1 cellular context compared by ENCODE assay signal in the genomic region with DNA sequence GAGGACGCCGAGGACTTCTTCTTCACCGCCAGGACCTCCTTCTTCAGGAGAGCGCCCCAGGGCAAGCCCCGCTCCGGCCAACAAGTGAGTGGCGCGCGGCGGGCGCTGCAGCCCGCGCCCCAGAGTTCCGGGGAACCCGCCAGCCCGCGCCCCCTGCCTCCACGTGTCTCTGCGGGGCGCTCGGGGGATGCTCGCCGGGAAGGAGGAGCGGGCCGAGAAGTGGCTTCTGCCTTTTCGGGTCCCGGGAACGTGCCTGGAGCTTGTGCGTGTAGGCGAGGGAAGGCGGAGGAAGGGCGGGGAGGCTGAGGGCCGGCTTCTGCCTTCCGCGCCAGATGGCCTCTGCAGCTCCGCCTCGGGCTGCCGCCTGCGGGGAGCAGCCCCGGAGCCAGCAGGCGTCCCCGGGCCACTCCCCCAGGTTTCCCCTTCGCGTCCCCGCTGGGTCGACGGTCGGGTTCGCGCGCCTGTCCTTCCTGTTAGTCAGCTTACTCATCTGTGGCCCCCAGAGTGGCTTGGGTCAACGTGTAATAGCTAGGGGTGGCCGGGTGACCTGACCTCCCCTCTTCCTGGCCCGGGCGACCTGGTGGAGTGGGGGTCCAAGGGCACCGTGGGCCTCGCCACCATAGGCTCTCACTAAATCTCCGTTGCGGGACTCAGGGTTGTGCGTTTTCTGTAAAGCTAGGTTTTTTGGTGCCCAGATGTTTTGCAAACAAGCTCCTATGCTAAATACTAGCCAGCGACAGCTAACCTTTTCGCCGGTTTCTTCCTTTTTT.
TF ChIP-seq lines count a peak whose summit lies in the region.

No MANE protein-coding gene starts in this region.

TF ChIP-seq in K562, 482 proteins besides CTCF, POLR2A, EP300 and RAD21 (continued from another document):
- TF ChIP-seq, protein P1, sequence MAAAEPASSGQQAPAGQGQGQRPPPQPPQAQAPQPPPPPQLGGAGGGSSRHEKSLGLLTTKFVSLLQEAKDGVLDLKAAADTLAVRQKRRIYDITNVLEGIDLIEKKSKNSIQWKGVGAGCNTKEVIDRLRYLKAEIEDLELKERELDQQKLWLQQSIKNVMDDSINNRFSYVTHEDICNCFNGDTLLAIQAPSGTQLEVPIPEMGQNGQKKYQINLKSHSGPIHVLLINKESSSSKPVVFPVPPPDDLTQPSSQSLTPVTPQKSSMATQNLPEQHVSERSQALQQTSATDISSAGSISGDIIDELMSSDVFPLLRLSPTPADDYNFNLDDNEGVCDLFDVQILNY (CRISPR knock-in tag; IDR thresholded peaks at IDR 0.05), result no peak
- no peak for TF ChIP-seq ZBED1 (IDR thresholded peaks at IDR 0.05)
- no peak for TF ChIP-seq POLR2H (tag; IDR thresholded peaks at IDR 0.05; ENCODE audit: low read depth)
- TF ChIP-seq PHB (CRISPR knock-in tag; IDR thresholded peaks at IDR 0.05), result no peak
- peak; percentile 61 for TF ChIP-seq RBBP5 (IDR thresholded peaks at IDR 0.05; ENCODE audit: borderline replicate concordance, insufficient read depth, low read length, poor library complexity, severe bottlenecking)
- TF ChIP-seq HDAC1 (IDR thresholded peaks at IDR 0.05), result peak in 1 of 2 experiments; percentile 81; a peak in 2 of 4 replicates
- TF ChIP-seq SIN3A (IDR thresholded peaks at IDR 0.05; ENCODE audit: borderline replicate concordance in 2 of 2, control insufficient read depth in 1 of 2, low read depth in 2 of 2, low read length in 2 of 2), result peak; percentile 43 to 86; a peak in 3 of 4 replicates
- no peak for TF ChIP-seq HNRNPLL (IDR thresholded peaks at IDR 0.05; ENCODE audit: low read depth, low read length, poor library complexity, severe bottlenecking)
- TF ChIP-seq NFATC3 (IDR thresholded peaks at IDR 0.05), result no peak
- TF ChIP-seq ZBTB17 (CRISPR knock-in tag; IDR thresholded peaks at IDR 0.05), result no peak
- TF ChIP-seq, protein P2, sequence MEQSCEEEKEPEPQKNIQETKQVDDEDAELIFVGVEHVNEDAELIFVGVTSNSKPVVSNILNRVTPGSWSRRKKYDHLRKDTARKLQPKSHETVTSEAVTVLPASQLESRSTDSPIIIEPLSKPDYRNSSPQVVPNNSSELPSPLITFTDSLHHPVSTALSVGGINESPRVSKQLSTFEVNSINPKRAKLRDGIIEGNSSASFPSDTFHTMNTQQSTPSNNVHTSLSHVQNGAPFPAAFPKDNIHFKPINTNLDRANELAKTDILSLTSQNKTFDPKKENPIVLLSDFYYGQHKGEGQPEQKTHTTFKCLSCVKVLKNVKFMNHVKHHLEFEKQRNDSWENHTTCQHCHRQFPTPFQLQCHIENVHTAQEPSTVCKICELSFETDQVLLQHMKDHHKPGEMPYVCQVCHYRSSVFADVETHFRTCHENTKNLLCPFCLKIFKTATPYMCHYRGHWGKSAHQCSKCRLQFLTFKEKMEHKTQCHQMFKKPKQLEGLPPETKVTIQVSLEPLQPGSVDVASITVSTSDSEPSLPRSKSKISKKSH (CRISPR knock-in tag; IDR thresholded peaks at IDR 0.05), result no peak
- no peak for TF ChIP-seq ZNF707 (CRISPR knock-in tag; conservative IDR thresholded peaks at IDR 0.05)
